ENCODE assay signal across 8 cellular contexts in genomic region chr6:31888281-31889258, GRCh38. TPM values are rescaled to one million over a fixed set of nuclear protein-coding genes. Genes with fewer than 3 reads are reported as not detected.
A peak's percentile ranks its signal among the peaks of the same experiment; 100 is the strongest.
DNase-seq lines count a peak whose midpoint lies in the region; ATAC-seq and TF ChIP-seq lines count a peak whose summit lies in the region.

No MANE protein-coding gene starts in this region.

- H3K36me3 Mint-ChIP-seq in Calu3 (ENCODE audit: insufficient read depth, unreplicated experiment) = peaks cover 78% of the 10 kb centered on the region
- H3K36me3 Mint-ChIP-seq in activated naive CD4-positive, alpha-beta T cell treated with anti-CD3 and anti-CD28 coated beads, Interleukin-2, amount 50 U/mL, for 72 hours = peaks cover 5 to 8% of the 10 kb centered on the region in 2 donors

- H2AFZ ChIP-seq in OCI-LY3 (ENCODE audit: low read depth, low read length) = no peak overlapping the region

- TF ChIP-seq CTCF in Calu3 (IDR thresholded peaks at IDR 0.05; ENCODE audit: unreplicated experiment) (peak; percentile 94), OCI-LY3 (IDR thresholded peaks at IDR 0.05; ENCODE audit: low read depth, low read length) (peak; percentile 70)

- H3K4me3 ChIP-seq in OCI-LY3 (ENCODE audit: low read length) = no peak overlapping the region

- BruUV-seq in Calu3 (replicated peaks; lab: Mats Ljungman, UMichigan) = TSS peak; percentile 34

- no peak overlapping the region for H3K27ac ChIP-seq in OCI-LY3 (ENCODE audit: low read length)

- no peaks in the 10 kb centered on the region for H4K20me1 ChIP-seq in OCI-LY3 (ENCODE audit: insufficient read depth, low read length)

- H3K36me3 ChIP-seq in OCI-LY3 (replicated peaks; ENCODE audit: low read depth, low read length) = peaks cover 12% of the 10 kb centered on the region

- H3K9me3 Mint-ChIP-seq in Calu3 (ENCODE audit: low read depth, unreplicated experiment) = no peaks in the 10 kb centered on the region
- no peaks in the 10 kb centered on the region for H3K9me3 Mint-ChIP-seq in activated naive CD4-positive, alpha-beta T cell treated with anti-CD3 and anti-CD28 coated beads, Interleukin-2, amount 50 U/mL, for 72 hours

- no peaks in the 10 kb centered on the region for H3K4me1 Mint-ChIP-seq in Calu3 (ENCODE audit: low read depth, unreplicated experiment)

- H3K9ac ChIP-seq in OCI-LY3 (ENCODE audit: low read length) = no peak overlapping the region

- no peaks in the 10 kb centered on the region for H3K27me3 ChIP-seq in OCI-LY3 (ENCODE audit: low read depth, low read length)

- H3K4me3 Mint-ChIP-seq in Calu3 (ENCODE audit: low read depth, unreplicated experiment) = no peak overlapping the region

- no peaks in the 10 kb centered on the region for H3K4me1 ChIP-seq in OCI-LY3 (ENCODE audit: low read length)

- H3K79me2 ChIP-seq in OCI-LY3 (ENCODE audit: low read length) = no peaks in the 10 kb centered on the region

- peak; percentile 50 to 60 for ATAC-seq in activated naive CD4-positive, alpha-beta T cell treated with anti-CD3 and anti-CD28 coated beads, Interleukin-2, amount 50 U/mL, for 72 hours
- ATAC-seq in HG02759 (IDR thresholded peaks at IDR 0.05; ENCODE audit: unreplicated experiment) = no peak

- DNase-seq in Calu3 = peak; percentile 78
- DNase-seq in activated naive CD4-positive, alpha-beta T cell treated with anti-CD3 and anti-CD28 coated beads, Interleukin-2, amount 50 U/mL, for 72 hours (ENCODE audit: low spot score in 2 of 2) = peak in 1 of 2 donors; percentile 79
- peak; percentile 71 for DNase-seq in iPS-NIHi7 (ENCODE audit: extremely low spot score)
- DNase-seq in stimulated activated CD8-positive, alpha-beta memory T cell treated with anti-CD3 and anti-CD28 coated beads, Interleukin-4, amount 100 ng/mL, for 48 hours = peak; percentile 84
- no peak for DNase-seq in globus pallidus (ENCODE audit: low spot score)
- no peak for DNase-seq in Ammon's horn (ENCODE audit: low spot score)

- H3K27me3 Mint-ChIP-seq in Calu3 (ENCODE audit: unreplicated experiment) = no peaks in the 10 kb centered on the region

- CTCF ChIA-PET in Calu3 (lab: Charles Lee) = interaction anchor here (0.7 to 1.0 kb wide), 4 partner anchors 9 to 332 kb away, joined by 3 to 5 read pairs (median 4); partner anchors contain the start of gene EHMT2

- H3K9me3 ChIP-seq in OCI-LY3 (ENCODE audit: insufficient read depth, low read length) = no peaks in the 10 kb centered on the region

- H3K27ac Mint-ChIP-seq in Calu3 (ENCODE audit: unreplicated experiment) = no peak overlapping the region
- peak overlapping the region in 1 of 2 donors; percentile 13 for H3K27ac Mint-ChIP-seq in activated naive CD4-positive, alpha-beta T cell treated with anti-CD3 and anti-CD28 coated beads, Interleukin-2, amount 50 U/mL, for 72 hours

- intact Hi-C loops in Calu3 (cut with micrococcal nuclease; ENCODE audit: unreplicated experiment) = no loop called here

- H3K4me2 ChIP-seq in OCI-LY3 (ENCODE audit: low read length) = no peak overlapping the region

RNA-seq across cellular contexts. Expression of gene EHMT2, which starts 8.9 kb away (rescaled TPM):
- total RNA-seq in Calu3 (2022) = 131 and 138 TPM in 2 replicates
- total RNA-seq in activated naive CD4-positive, alpha-beta T cell treated with anti-CD3 and anti-CD28 coated beads, Interleukin-2, amount 50 U/mL, for 72 hours = 10 to 100 TPM; 40.1 to 58.5 TPM

RNA-seq across cellular contexts. Expression of gene SLC44A4, which starts 9.8 kb away (rescaled TPM):
- total RNA-seq in Calu3 (2022) = 185 and 238 TPM in 2 replicates
- total RNA-seq in activated naive CD4-positive, alpha-beta T cell treated with anti-CD3 and anti-CD28 coated beads, Interleukin-2, amount 50 U/mL, for 72 hours = under 1 TPM in 1 of 2 donors, not detected in 1; 0.29 TPM

RNA-seq across cellular contexts. Expression of gene ZBTB12, which starts 13.3 kb away (rescaled TPM):
- 22.6 and 28.1 TPM in 2 replicates for total RNA-seq in Calu3 (2022)
- 1 to 10 TPM; 1.3 to 2.4 TPM for total RNA-seq in activated naive CD4-positive, alpha-beta T cell treated with anti-CD3 and anti-CD28 coated beads, Interleukin-2, amount 50 U/mL, for 72 hours

RNA-seq across cellular contexts. Expression of gene NEU1, which starts 25.9 kb away (rescaled TPM):
- total RNA-seq in Calu3 (2022) = 133 and 159 TPM in 2 replicates
- 10 to 100 TPM; 18.6 to 48.8 TPM for total RNA-seq in activated naive CD4-positive, alpha-beta T cell treated with anti-CD3 and anti-CD28 coated beads, Interleukin-2, amount 50 U/mL, for 72 hours

RNA-seq across cellular contexts. Expression of gene C2, which starts 38.9 kb away (rescaled TPM):
- total RNA-seq in Calu3 (2022) = 5.0 and 6.3 TPM in 2 replicates
- total RNA-seq in activated naive CD4-positive, alpha-beta T cell treated with anti-CD3 and anti-CD28 coated beads, Interleukin-2, amount 50 U/mL, for 72 hours = 1 to 10 TPM in 1 of 2 donors, under 1 TPM in 1; 0.53 to 5.2 TPM

Comparison
In these comparisons a context has a peak if more than half of its experiments do, and no peak if none do; other contexts are left out.
1. DNase-seq: peak in Calu3 (single experiment), iPS-NIHi7 (single experiment) and stimulated activated CD8-positive, alpha-beta memory T cell treated with anti-CD3 and anti-CD28 coated beads, Interleukin-4, amount 100 ng/mL, for 48 hours (single experiment); none in globus pallidus (single experiment) and Ammon's horn (single experiment).
2. RNA of gene SLC44A4, which starts 9.8 kb away (total RNA-seq): 185 to 238 TPM in Calu3; 0.29 TPM in activated naive CD4-positive, alpha-beta T cell treated with anti-CD3 and anti-CD28 coated beads, Interleukin-2, amount 50 U/mL, for 72 hours; every median in the first group is over 100 times any median in the second.